8 cellular contexts compared by ENCODE assay signal in genomic region chr2:106193977-106194778, GRCh38. TPM values are rescaled to one million over a fixed set of nuclear protein-coding genes. Genes with fewer than 3 reads are reported as not detected.
A peak's percentile ranks its signal among the peaks of the same experiment; 100 is the strongest.
DNase-seq lines count a peak whose midpoint lies in the region; TF ChIP-seq lines count a peak whose summit lies in the region.

TSS of gene UXS1 (minus strand) at chr2:106194301. CDS start at chr2:106194241, 60 bp downstream.

- intact Hi-C loops in stomach (cut with DNase I; ENCODE audit: low total_unique reads): loop anchor here (10.0 kb wide), 1 partner anchor 79 kb away; no protein-coding TSS in a partner anchor

- no CpG with 5 or more reads among the region's 93 CpGs for WGBS in H9 (ENCODE audit: extremely low coverage, insufficient read length, low lambda C conversion rate)
- 0 to 3% (median 0%) methylated on average over 7 to 93 of the region's 93 CpGs for WGBS in stomach, 5 donors

- no peaks in the 10 kb centered on the region for H3K9me2 ChIP-seq in neural cell (ENCODE audit: insufficient read depth, low read length)

- H3K14ac ChIP-seq in H9 (ENCODE audit: insufficient read depth, low read length): peak within 1 kb of the TSS; percentile 81; the same call in 1 of the 2 replicates

- H2BK12ac ChIP-seq in H9 (ENCODE audit: insufficient read length, low read depth, low read length): no peak within 1 kb of the TSS

- peak within 1 kb of the TSS; percentile 92 for H3K4me3 ChIP-seq in MG63
- peak within 1 kb of the TSS; percentile 98 for H3K4me3 ChIP-seq in neural cell (ENCODE audit: low read length)
- peak within 1 kb of the TSS; percentile 86 to 97 (median 93) for H3K4me3 ChIP-seq in stomach

- TF ChIP-seq EP300 in neural cell (conservative IDR thresholded peaks at IDR 0.05; ENCODE audit: poor library complexity, severe bottlenecking) (no peak), stomach (IDR thresholded peaks at IDR 0.05) (no peak)

- no peak within 1 kb of the TSS for H2BK120ac ChIP-seq in H9 (ENCODE audit: low read depth, low read length, poor library complexity, severe bottlenecking)

- H3K9me3 ChIP-seq in H9 (ENCODE audit: control insufficient read depth, low read depth, low read length) (no peaks in the 10 kb centered on the region), MG63 (no peaks in the 10 kb centered on the region), neural cell (ENCODE audit: low read length) (no peaks in the 10 kb centered on the region), stomach (no peaks in the 10 kb centered on the region)

- no peak within 1 kb of the TSS for H4K5ac ChIP-seq in H9 (ENCODE audit: insufficient read length, low read depth, low read length)

- peaks cover 4% of the 10 kb centered on the region for H4K20me1 ChIP-seq in H9 (ENCODE audit: control insufficient read depth, insufficient read depth, insufficient read length)
- no peaks in the 10 kb centered on the region for H4K20me1 ChIP-seq in neural cell (ENCODE audit: insufficient read depth)

- DNase-seq in ELF-1 (ENCODE audit: low read depth, low spot score) (peak; percentile 99), H9 (peak; percentile 98), MG63 (peak; percentile 95), SHP77 treated with DMSO at 0.1 percent for 48 hours (lab: John Stamatoyannopoulos, UW) (peak; percentile 90), activated gamma-delta T cell (lab: John Stamatoyannopoulos, UW) (peak; percentile 96), fibroblast of the conjunctiva (ENCODE audit: low read depth) (peak; percentile 95), stomach (peak; percentile 99)

- no peaks in the 10 kb centered on the region for H3K27me3 ChIP-seq in H9 (ENCODE audit: insufficient read depth, low read length)
- no peaks in the 10 kb centered on the region for H3K27me3 ChIP-seq in MG63
- H3K27me3 ChIP-seq in neural cell (ENCODE audit: insufficient read depth, low read depth, low read length): no peaks in the 10 kb centered on the region
- H3K27me3 ChIP-seq in stomach: no peaks in the 10 kb centered on the region

- peaks cover 5% of the 10 kb centered on the region for H3K79me1 ChIP-seq in H9 (ENCODE audit: insufficient read depth, low read depth, low read length, poor library complexity, severe bottlenecking)

- H3K56ac ChIP-seq in H9 (ENCODE audit: insufficient read length, low read depth, low read length): no peak within 1 kb of the TSS

- peaks cover 37 to 39% of the 10 kb centered on the region in 2 experiments for H3K4me1 Mint-ChIP-seq in H9

- no peak within 1 kb of the TSS for H4K8ac ChIP-seq in H9 (replicated peaks; ENCODE audit: insufficient read length, low read depth, low read length)

- no peak within 1 kb of the TSS for H2AFZ ChIP-seq in H9 (ENCODE audit: low read length)
- H2AFZ ChIP-seq in neural cell (ENCODE audit: low read depth, low read length): peak within 1 kb of the TSS; percentile 56

- no peak within 1 kb of the TSS for H3K4ac ChIP-seq in H9 (ENCODE audit: low read depth, low read length)

- H2AK5ac ChIP-seq in H9 (ENCODE audit: insufficient read length, low read length): no peak within 1 kb of the TSS

- H3K9me3 Mint-ChIP-seq in H9: no peaks in the 10 kb centered on the region; a peak in 1 of 5 replicates

- peak within 1 kb of the TSS; percentile 76 for H3K9ac ChIP-seq in H9 (ENCODE audit: extremely low read depth, insufficient read length, low read length)
- peak within 1 kb of the TSS; percentile 83 for H3K9ac ChIP-seq in neural cell (ENCODE audit: low read length)

- H3T11ph ChIP-seq in H9 (ENCODE audit: low read length): no peak within 1 kb of the TSS

- no peaks in the 10 kb centered on the region for H3F3A ChIP-seq in neural cell (ENCODE audit: insufficient read depth, low read length, poor library complexity, severe bottlenecking)

- no peaks in the 10 kb centered on the region; the same call in none of the 2 replicates for H3K27me3 Mint-ChIP-seq in H9 (ENCODE audit: low read depth)

- H4K91ac ChIP-seq in H9 (ENCODE audit: insufficient read length, low read depth, low read length): no peak within 1 kb of the TSS

- H3K4me1 ChIP-seq in H9 (ENCODE audit: insufficient read depth, low read length): peaks cover 9% of the 10 kb centered on the region; the same call in 1 of the 2 replicates
- H3K4me1 ChIP-seq in stomach: peaks cover 13 to 56% (median 39%) of the 10 kb centered on the region in 4 donors

- H3K18ac ChIP-seq in H9 (ENCODE audit: insufficient read length, low read depth, low read length): peak within 1 kb of the TSS; percentile 86

- TF ChIP-seq POLR2A in stomach (IDR thresholded peaks at IDR 0.05): no peak

- H3K79me2 ChIP-seq in H9 (ENCODE audit: insufficient read depth, low read length) (peaks cover 27% of the 10 kb centered on the region; the same call in 1 of the 2 replicates), neural cell (replicated peaks; ENCODE audit: insufficient read depth, low read length) (peaks cover 37% of the 10 kb centered on the region)

- TF ChIP-seq CTCF in H9 (conservative IDR thresholded peaks at IDR 0.05): no peak
- TF ChIP-seq CTCF in neural cell (IDR thresholded peaks at IDR 0.05; ENCODE audit: poor library complexity, severe bottlenecking): peak; percentile 28
- TF ChIP-seq CTCF in stomach (IDR thresholded peaks at IDR 0.05): no peak

- no peak within 1 kb of the TSS for H2BK20ac ChIP-seq in H9 (ENCODE audit: low read depth, low read length, poor library complexity, severe bottlenecking)

- H3K27ac ChIP-seq in H9 (ENCODE audit: insufficient read length, low read depth, low read length): no peak within 1 kb of the TSS
- peak within 1 kb of the TSS; percentile 76 for H3K27ac ChIP-seq in neural cell (ENCODE audit: low read length)
- peak within 1 kb of the TSS; percentile 83 to 94 (median 90) for H3K27ac ChIP-seq in stomach

- peaks cover 1 to 5% (median 3%) of the 10 kb centered on the region in 3 experiments; a peak in 4 of 7 replicates for H3K36me3 Mint-ChIP-seq in H9 (ENCODE audit: insufficient read depth in 1 of 3, low read depth in 3 of 3)

- H2BK15ac ChIP-seq in H9 (ENCODE audit: low read depth, low read length): no peak within 1 kb of the TSS

- no peaks in the 10 kb centered on the region for H3K36me3 ChIP-seq in MG63
- H3K36me3 ChIP-seq in neural cell (ENCODE audit: insufficient read depth, low read length): no peaks in the 10 kb centered on the region
- H3K36me3 ChIP-seq in stomach: no peaks in the 10 kb centered on the region

- H2BK5ac ChIP-seq in H9 (ENCODE audit: insufficient read length, low read length): no peak within 1 kb of the TSS

- TF ChIP-seq RAD21 in neural cell (conservative IDR thresholded peaks at IDR 0.05): no peak

- H3K4me3 Mint-ChIP-seq in H9: peak within 1 kb of the TSS; percentile 79 to 80

- H3K27ac Mint-ChIP-seq in H9: peak within 1 kb of the TSS in 2 of 3 experiments; percentile 22 to 89; a peak in 2 of 7 replicates

- H3K4me2 ChIP-seq in H9 (ENCODE audit: insufficient read depth, insufficient read length, low read length) (peak within 1 kb of the TSS; percentile 98), neural cell (ENCODE audit: low read length) (peak within 1 kb of the TSS; percentile 79)

- H3K23me2 ChIP-seq in H9 (ENCODE audit: insufficient read length, low read depth, low read length, poor library complexity, severe bottlenecking): peaks cover 9% of the 10 kb centered on the region

- H3K23ac ChIP-seq in H9 (ENCODE audit: insufficient read length, low read depth, low read length): no peak within 1 kb of the TSS

TF ChIP-seq in neural cell, 6 proteins besides CTCF, POLR2A, EP300 and RAD21:
- peak; percentile 80 for TF ChIP-seq MXI1 (conservative IDR thresholded peaks at IDR 0.05; ENCODE audit: poor library complexity, severe bottlenecking)
- peak; percentile 33 for TF ChIP-seq REST (IDR thresholded peaks at IDR 0.05; ENCODE audit: borderline replicate concordance)
- TF ChIP-seq EZH2 (IDR thresholded peaks at IDR 0.05; ENCODE audit: borderline replicate concordance, insufficient read depth, low read length, poor library complexity, severe bottlenecking): no peak
- TF ChIP-seq POLR2AphosphoS5 (IDR thresholded peaks at IDR 0.05): peak; percentile 61
- no peak for TF ChIP-seq SMC3 (conservative IDR thresholded peaks at IDR 0.05; ENCODE audit: poor library complexity)
- peak; percentile 14 for TF ChIP-seq TAF1 (IDR thresholded peaks at IDR 0.05; ENCODE audit: low read depth)

RNA-seq across cellular contexts. Expression of gene UXS1, which starts in this region (rescaled TPM):
- total RNA-seq in H9 (2021) (46.3 and 48.4 TPM in 2 replicates), stomach (100 to 1,000 TPM in 1 of 5 donors, 10 to 100 TPM in 3, 1 to 10 TPM in 1; 7.0 to 111 (median 30.5) TPM)
- 18.9 and 21.8 TPM in 2 replicates for total RNA-seq in MG63 (2014; rRNA removed; shearing (Covaris generic); ENCODE audit: low replicate concordance)
- polyA plus RNA-seq in neural cell (19.1 and 26.0 TPM in 2 replicates), stomach (10 to 100 TPM; 12.3 to 15.4 (median 13.3) TPM)
- 59.2 and 59.6 TPM in 2 replicates for polyA minus RNA-seq in neural cell
